ENCODE assay signal across 8 cellular contexts in genomic region chr10:84193846-84194423, GRCh38. TPM values are rescaled to one million over a fixed set of nuclear protein-coding genes. Genes with fewer than 3 reads are reported as not detected.
DNase-seq lines count a peak whose midpoint lies in the region; ATAC-seq and TF ChIP-seq lines count a peak whose summit lies in the region.

No MANE protein-coding gene starts in this region.

- H3K9ac ChIP-seq in subcutaneous abdominal adipose tissue (ENCODE audit: low read length in 5 of 5): no peak overlapping the region

- H3K27me3 ChIP-seq in Peyer's patch (peaks cover 0 to 6% of the 10 kb centered on the region in 2 donors), subcutaneous abdominal adipose tissue (ENCODE audit: control insufficient read depth in 5 of 5, insufficient read depth in 4 of 5, low read length in 5 of 5) (peaks cover 26 to 54% (median 47%) of the 10 kb centered on the region in 5 donors)

- H3K4me1 ChIP-seq in Peyer's patch: peaks cover 3 to 56% (median 9%) of the 10 kb centered on the region in 4 donors
- H3K4me1 ChIP-seq in subcutaneous abdominal adipose tissue (ENCODE audit: control insufficient read depth in 5 of 5, insufficient read depth in 5 of 5, low read length in 5 of 5): peaks cover 0 to 23% (median 12%) of the 10 kb centered on the region in 5 donors

- peak; percentile 61 for DNase-seq in NOMO-1 treated with DMSO at 0.1 percent for 48 hours (lab: John Stamatoyannopoulos, UW; ENCODE audit: unreplicated experiment)
- DNase-seq in NOMO-1 treated with dmso at 0.1 percent for 144 hours (lab: John Stamatoyannopoulos, UW; ENCODE audit: unreplicated experiment): no peak
- DNase-seq in Peyer's patch: peak in 1 of 3 donors; percentile 35
- DNase-seq in COR-L47 (lab: John Stamatoyannopoulos, UW): no peak
- no peak for DNase-seq in NCI-H1105 (lab: John Stamatoyannopoulos, UW)

- H3K4me3 ChIP-seq in Peyer's patch: peak overlapping the region; percentile 39 to 70 (median 54)
- peak overlapping the region; percentile 29 for H3K4me3 ChIP-seq in iPS-11a (ENCODE audit: low read depth, low read length)
- H3K4me3 ChIP-seq in subcutaneous abdominal adipose tissue (ENCODE audit: low read depth in 1 of 5, low read length in 5 of 5): peak overlapping the region; percentile 15 to 60 (median 48)

- H3K27ac ChIP-seq in Peyer's patch (no peak overlapping the region), subcutaneous abdominal adipose tissue (ENCODE audit: low read depth, low read length) (no peak overlapping the region)

- TF ChIP-seq POLR2A in Peyer's patch (IDR thresholded peaks at IDR 0.05): no peak

- H3K9me3 ChIP-seq in Peyer's patch: no peaks in the 10 kb centered on the region
- no peaks in the 10 kb centered on the region for H3K9me3 ChIP-seq in subcutaneous abdominal adipose tissue (ENCODE audit: control insufficient read depth in 5 of 5, low read length in 5 of 5)

- no peak for TF ChIP-seq CTCF in Peyer's patch (IDR thresholded peaks at IDR 0.05)

- no peak for ATAC-seq in HG02840 (IDR thresholded peaks at IDR 0.05; ENCODE audit: low FRiP score, unreplicated experiment)

- no peaks in the 10 kb centered on the region for H3K36me3 ChIP-seq in Peyer's patch
- no peaks in the 10 kb centered on the region for H3K36me3 ChIP-seq in subcutaneous abdominal adipose tissue (ENCODE audit: control insufficient read depth in 5 of 5, insufficient read depth in 5 of 5, low read length in 5 of 5)

RNA-seq across cellular contexts. Expression of gene CDHR1, which starts 0.4 kb away (rescaled TPM):
- 10 to 100 TPM; 22.6 to 87.0 (median 59.9) TPM for total RNA-seq in Peyer's patch

RNA-seq across cellular contexts. Expression of gene GPR15LG, which starts 20.3 kb away (rescaled TPM):
- total RNA-seq in Peyer's patch: 10 to 100 TPM; 23.1 to 83.2 (median 52.2) TPM

RNA-seq across cellular contexts. Expression of gene LRIT2, which starts 31.4 kb away (rescaled TPM):
- not detected for total RNA-seq in Peyer's patch

RNA-seq across cellular contexts. Expression of gene LRIT1, which starts 47.4 kb away (rescaled TPM):
- total RNA-seq in Peyer's patch: not detected

RNA-seq across cellular contexts. Expression of gene RGR, which starts 50.9 kb away (rescaled TPM):
- total RNA-seq in Peyer's patch: 1 to 10 TPM in 1 of 4 donors, not detected in 3; 4.0 TPM
